In the genomic region with DNA sequence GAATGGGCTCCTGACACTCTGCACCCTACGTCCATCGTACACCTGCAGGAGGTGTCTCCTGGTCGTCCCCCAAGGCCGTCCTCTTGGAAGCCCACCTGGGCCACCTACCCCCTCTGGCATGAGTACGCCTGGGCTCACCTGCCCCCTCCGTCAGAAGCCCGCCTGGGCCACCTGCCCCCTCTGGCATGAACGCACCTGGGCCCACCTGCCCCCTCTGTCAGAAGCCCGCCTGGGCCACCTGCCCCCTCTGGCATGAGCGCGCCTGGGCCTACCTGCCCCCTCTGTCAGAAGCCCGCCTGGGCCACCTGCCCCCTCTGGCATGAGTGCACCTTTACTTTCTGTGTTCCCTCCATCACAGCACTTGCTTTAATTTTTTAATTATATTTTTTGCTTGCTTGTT, we compare ENCODE assay signal across 15 cellular contexts.
DNase-seq lines count a peak whose midpoint lies in the region; ATAC-seq and TF ChIP-seq lines count a peak whose summit lies in the region.
"Had no signal": no experiment of that assay in that cellular context is flagged by ENCODE, and none has a peak within 500 bp of the region (broad histone marks: within the 10 kb centered on the region; RNA-seq: fewer than 3 reads in every experiment).

No MANE protein-coding gene starts in this region.

- H3K9me3 ChIP-seq in esophagus muscularis mucosa, result peaks cover 0 to 15% (median 7%) of the 10 kb centered on the region in 4 donors
- peaks cover 0 to 3% of the 10 kb centered on the region in 2 donors for H3K9me3 ChIP-seq in neuronal stem cell (replicated peaks in 1 of 2; ENCODE audit: control insufficient read depth in 2 of 2, insufficient read depth in 1 of 2, low read depth in 1 of 2, low read length in 2 of 2)
- H3K9me3 ChIP-seq: A549, BE2C had no signal

- no peak overlapping the region for H3K4me2 ChIP-seq in neuronal stem cell (ENCODE audit: insufficient read depth, low read length, poor library complexity, severe bottlenecking)
- H3K4me2 ChIP-seq: A549, BLaER1 had no signal

- H3K14ac ChIP-seq in neuronal stem cell (ENCODE audit: low read length), result no peak overlapping the region

- no peak overlapping the region for H2AK5ac ChIP-seq in neuronal stem cell (ENCODE audit: low read depth, low read length)

- no peak overlapping the region for H4K91ac ChIP-seq in neuronal stem cell (ENCODE audit: low read depth, low read length, poor library complexity)

- no peaks in the 10 kb centered on the region for H3K36me3 Mint-ChIP-seq in activated T-helper 17 cell treated with anti-CD3 and anti-CD28 coated beads, Interleukin-2, amount 50 U/mL, for 72 hours (ENCODE audit: low read depth)
- H3K36me3 Mint-ChIP-seq: CD8-positive, alpha-beta T cell had no signal

- no peak overlapping the region for H4K8ac ChIP-seq in neuronal stem cell (ENCODE audit: low read depth, low read length)

- H3K27ac ChIP-seq in esophagus muscularis mucosa (replicated peaks in 1 of 4) (no peak overlapping the region), neuronal stem cell (replicated peaks; ENCODE audit: low read length) (no peak overlapping the region)
- H3K27ac ChIP-seq: 22Rv1, A549, BLaER1 had no signal

- ATAC-seq in activated T-helper 17 cell treated with anti-CD3 and anti-CD28 coated beads, Interleukin-2, amount 50 U/mL, for 72 hours (replicated peaks), result no peak
- no peak for ATAC-seq in left cardiac atrium
- ATAC-seq: A549; CD8-positive, alpha-beta T cell had no signal

- H3K27me3 Mint-ChIP-seq in activated T-helper 17 cell treated with anti-CD3 and anti-CD28 coated beads, Interleukin-2, amount 50 U/mL, for 72 hours, result peaks cover 15% of the 10 kb centered on the region

- no peak overlapping the region for H2BK5ac ChIP-seq in neuronal stem cell (ENCODE audit: low read length)

- no peak overlapping the region for H2AFZ ChIP-seq in neuronal stem cell (ENCODE audit: low read length)

- no peak overlapping the region for H2BK120ac ChIP-seq in neuronal stem cell (ENCODE audit: low read depth, low read length)

- TF ChIP-seq EP300 in esophagus muscularis mucosa (IDR thresholded peaks at IDR 0.05), result no peak

- no peaks in the 10 kb centered on the region for H3K79me1 ChIP-seq in neuronal stem cell (ENCODE audit: low read depth, low read length)

- DNase-seq in AG20443 (ENCODE audit: low spot score), result peak; percentile 0
- DNase-seq in esophagus muscularis mucosa (ENCODE audit: extremely low spot score), result peak; percentile 50
- DNase-seq in neuronal stem cell (ENCODE audit: low spot score), result no peak
- no peak for DNase-seq in left cardiac atrium
- DNase-seq: BE2C; C1 segment of cervical spinal cord; Caco-2; Calu3; CD4-positive, alpha-beta T cell; CD8-positive, alpha-beta T cell; GF-D8 had no signal

- H3K9ac ChIP-seq in neuronal stem cell (ENCODE audit: low read depth, low read length, poor library complexity), result no peak overlapping the region
- H3K9ac ChIP-seq: BLaER1 had no signal

- peak overlapping the region; percentile 9 for H3K18ac ChIP-seq in neuronal stem cell (ENCODE audit: low read length)

- no peak overlapping the region for H3K23ac ChIP-seq in neuronal stem cell (ENCODE audit: low read depth, low read length, poor library complexity)

- TF ChIP-seq CTCF in esophagus muscularis mucosa (IDR thresholded peaks at IDR 0.05), result no peak

- no peak overlapping the region for H3K27ac Mint-ChIP-seq in activated T-helper 17 cell treated with anti-CD3 and anti-CD28 coated beads, Interleukin-2, amount 50 U/mL, for 72 hours
- H3K27ac Mint-ChIP-seq: CD4-positive, alpha-beta T cell; CD8-positive, alpha-beta T cell had no signal

- H3K4me1 ChIP-seq in esophagus muscularis mucosa (no peaks in the 10 kb centered on the region), neuronal stem cell (ENCODE audit: control insufficient read depth in 2 of 2, insufficient read depth in 1 of 2, low read depth in 1 of 2, low read length in 2 of 2) (peaks cover 3 to 5% of the 10 kb centered on the region in 2 donors)
- H3K4me1 ChIP-seq: A549, BE2C, BLaER1, Caco-2 had no signal

- H2BK12ac ChIP-seq in neuronal stem cell (ENCODE audit: low read length), result no peak overlapping the region

- H3K4me3 ChIP-seq in esophagus muscularis mucosa, result no peak overlapping the region
- H3K4me3 ChIP-seq in neuronal stem cell (ENCODE audit: low read length in 2 of 2), result no peak overlapping the region
- H3K4me3 ChIP-seq: A549, BLaER1 had no signal

- intact Hi-C loops in esophagus muscularis mucosa (cut with DNase I) (no loop called here), left cardiac atrium (cut with DNase I) (no loop called here)

- no peak overlapping the region for H3K4me3 Mint-ChIP-seq in activated T-helper 17 cell treated with anti-CD3 and anti-CD28 coated beads, Interleukin-2, amount 50 U/mL, for 72 hours
- H3K4me3 Mint-ChIP-seq: CD4-positive, alpha-beta T cell; CD8-positive, alpha-beta T cell had no signal

- no peaks in the 10 kb centered on the region for H3K36me3 ChIP-seq in esophagus muscularis mucosa
- no peaks in the 10 kb centered on the region for H3K36me3 ChIP-seq in neuronal stem cell (replicated peaks in 1 of 2; ENCODE audit: control insufficient read depth in 2 of 2, insufficient read depth in 2 of 2, low read length in 2 of 2)
- H3K36me3 ChIP-seq: BE2C had no signal

- WGBS in esophagus muscularis mucosa, result 91% methylated on average over 12 of the region's 12 CpGs
- WGBS in neuronal stem cell (ENCODE audit: extremely low coverage in 2 of 2, insufficient read length in 2 of 2, insufficient replicate concordance in 1 of 2), 2 donors, result no CpG with 5 or more reads among the region's 12 CpGs

- no peak for TF ChIP-seq POLR2A in esophagus muscularis mucosa (IDR thresholded peaks at IDR 0.05; ENCODE audit: low read depth)

- peaks cover 14% of the 10 kb centered on the region for H3K9me3 Mint-ChIP-seq in activated T-helper 17 cell treated with anti-CD3 and anti-CD28 coated beads, Interleukin-2, amount 50 U/mL, for 72 hours

- H3K4me1 Mint-ChIP-seq in activated T-helper 17 cell treated with anti-CD3 and anti-CD28 coated beads, Interleukin-2, amount 50 U/mL, for 72 hours, result no peaks in the 10 kb centered on the region

- H2BK15ac ChIP-seq in neuronal stem cell (ENCODE audit: low read length), result no peak overlapping the region

- H3K27me3 ChIP-seq in esophagus muscularis mucosa, result no peaks in the 10 kb centered on the region
- H3K27me3 ChIP-seq in neuronal stem cell (ENCODE audit: control insufficient read depth in 3 of 3, insufficient read depth in 3 of 3, low read depth in 1 of 3, low read length in 3 of 3), result no peaks in the 10 kb centered on the region
- H3K27me3 ChIP-seq: BE2C, BLaER1 had no signal

- no peak overlapping the region for H3K4ac ChIP-seq in neuronal stem cell (ENCODE audit: low read length)

Comparison
In these comparisons a context has a peak if more than half of its experiments do, and no peak if none do; other contexts are left out.
1. DNase-seq: peak in AG20443 (single experiment) and esophagus muscularis mucosa (single experiment); none in neuronal stem cell (single experiment) and left cardiac atrium (single experiment).